Comparison of ENCODE assay signal across 8 cellular contexts in the genomic region with DNA sequence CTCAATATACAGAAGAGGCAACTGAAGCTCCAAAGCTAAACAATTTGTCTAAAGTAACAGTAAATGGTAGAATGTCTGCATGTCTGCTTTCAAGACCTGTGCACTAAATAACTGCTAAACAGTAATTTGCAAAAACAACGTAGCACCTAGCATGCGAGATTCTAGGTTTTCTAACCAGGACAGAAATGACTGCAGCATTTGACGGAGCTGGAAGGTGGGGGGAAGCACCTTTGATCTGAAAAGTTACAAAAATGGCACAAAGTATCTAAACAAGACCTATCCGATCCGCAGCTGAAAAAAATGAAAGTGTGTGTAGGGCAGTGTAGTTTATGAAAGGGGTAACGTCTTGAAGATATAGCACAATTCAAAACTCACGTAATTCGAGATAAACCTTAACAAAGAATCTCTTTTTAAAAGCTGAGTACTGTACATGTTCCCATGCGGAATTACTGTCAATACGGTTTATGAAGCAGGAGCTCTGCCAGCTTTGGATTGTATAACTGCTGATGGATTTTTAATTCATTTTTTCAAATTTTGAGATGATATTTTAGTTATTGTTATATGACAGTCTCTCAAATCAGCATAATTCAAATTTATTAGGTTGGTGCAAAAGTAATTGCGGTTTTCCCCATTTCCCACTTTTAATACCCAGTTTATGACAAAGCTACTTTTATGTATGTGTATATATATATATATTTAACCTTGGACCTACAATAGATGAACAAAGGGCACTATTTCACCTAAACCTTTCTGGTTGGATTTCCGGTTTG. TPM values are rescaled to one million over a fixed set of nuclear protein-coding genes. Genes with fewer than 3 reads are reported as not detected.
DNase-seq lines count a peak whose midpoint lies in the region; ATAC-seq, FAIRE-seq and TF ChIP-seq lines count a peak whose summit lies in the region.

No MANE protein-coding gene starts in this region.

- peak overlapping the region; percentile 84 to 91 for H3K27ac ChIP-seq in liver (ENCODE audit: low read depth in 1 of 2, low read length in 2 of 2)

- H3K36me3 ChIP-seq in liver (ENCODE audit: control insufficient read depth in 4 of 4, insufficient read depth in 3 of 4, low read depth in 1 of 4, low read length in 3 of 4) = no peaks in the 10 kb centered on the region

- H3K27me3 Mint-ChIP-seq in activated naive CD4-positive, alpha-beta T cell treated with anti-CD3 and anti-CD28 coated beads, Interleukin-2, amount 50 U/mL, for 24 hours = no peaks in the 10 kb centered on the region
- H3K27me3 Mint-ChIP-seq in activated naive CD8-positive, alpha-beta T cell treated with anti-CD3 and anti-CD28 coated beads, Interleukin-2, amount 50 U/mL, for 24 hours = no peaks in the 10 kb centered on the region
- peaks cover 10% of the 10 kb centered on the region for H3K27me3 Mint-ChIP-seq in type B pancreatic cell

- H3K9ac ChIP-seq in liver (ENCODE audit: low read depth in 1 of 2, low read length in 2 of 2) = peak overlapping the region; percentile 52 to 70

- H3K9me3 Mint-ChIP-seq in activated naive CD4-positive, alpha-beta T cell treated with anti-CD3 and anti-CD28 coated beads, Interleukin-2, amount 50 U/mL, for 24 hours = no peaks in the 10 kb centered on the region
- no peaks in the 10 kb centered on the region for H3K9me3 Mint-ChIP-seq in activated naive CD8-positive, alpha-beta T cell treated with anti-CD3 and anti-CD28 coated beads, Interleukin-2, amount 50 U/mL, for 24 hours
- no peaks in the 10 kb centered on the region for H3K9me3 Mint-ChIP-seq in type B pancreatic cell

- peaks cover 56% of the 10 kb centered on the region for H3K4me1 Mint-ChIP-seq in activated naive CD4-positive, alpha-beta T cell treated with anti-CD3 and anti-CD28 coated beads, Interleukin-2, amount 50 U/mL, for 24 hours
- H3K4me1 Mint-ChIP-seq in activated naive CD8-positive, alpha-beta T cell treated with anti-CD3 and anti-CD28 coated beads, Interleukin-2, amount 50 U/mL, for 24 hours = peaks cover 65% of the 10 kb centered on the region
- H3K4me1 Mint-ChIP-seq in type B pancreatic cell (ENCODE audit: unreplicated experiment) = peaks cover 26% of the 10 kb centered on the region

- peak overlapping the region; percentile 84 for H3K4me3 Mint-ChIP-seq in activated naive CD4-positive, alpha-beta T cell treated with anti-CD3 and anti-CD28 coated beads, Interleukin-2, amount 50 U/mL, for 24 hours
- peak overlapping the region; percentile 79 for H3K4me3 Mint-ChIP-seq in activated naive CD8-positive, alpha-beta T cell treated with anti-CD3 and anti-CD28 coated beads, Interleukin-2, amount 50 U/mL, for 24 hours
- peak overlapping the region; percentile 91 for H3K4me3 Mint-ChIP-seq in type B pancreatic cell

- no peak for FAIRE-seq in frontal cortex (lab: Jason Lieb, UNC)

- 27% methylated on average over 12 of the region's 12 CpGs for WGBS in liver

- no peaks in the 10 kb centered on the region for H3K9me3 ChIP-seq in liver (ENCODE audit: control insufficient read depth in 4 of 4, low read length in 3 of 4)

- TF ChIP-seq CTCF in liver (IDR thresholded peaks at IDR 0.05; ENCODE audit: low read depth, low read length, missing input control) = no peak
- no peak for TF ChIP-seq CTCF in type B pancreatic cell (conservative IDR thresholded peaks at IDR 0.05)

- TF ChIP-seq RAD21 in liver (IDR thresholded peaks at IDR 0.05) = no peak

- no peak for DNase-seq in activated naive CD4-positive, alpha-beta T cell treated with Interleukin-2 at 50 U/mL for 16 hours
- DNase-seq in activated naive CD8-positive, alpha-beta T cell treated with anti-CD3 and anti-CD28 coated beads, Interleukin-2, amount 50 U/mL, for 24 hours = no peak
- DNase-seq in type B pancreatic cell (ENCODE audit: extremely low spot score, unreplicated experiment) (no peak), frontal cortex (ENCODE audit: low spot score in 2 of 2) (no peak), NCI-H2029 (lab: John Stamatoyannopoulos, UW) (no peak), HuH-7.5 (ENCODE audit: low spot score) (no peak)

- peak overlapping the region; percentile 56 to 74 (median 74) for H3K4me3 ChIP-seq in liver (ENCODE audit: low read depth in 1 of 3, low read length in 3 of 3)

- peaks cover 3 to 32% (median 28%) of the 10 kb centered on the region in 4 donors for H3K4me1 ChIP-seq in liver (ENCODE audit: control insufficient read depth in 4 of 4, insufficient read depth in 4 of 4, low read length in 3 of 4)

- H3K27me3 ChIP-seq in liver (ENCODE audit: control insufficient read depth in 4 of 4, insufficient read depth in 4 of 4, low read length in 3 of 4) = no peaks in the 10 kb centered on the region

- H3K36me3 Mint-ChIP-seq in activated naive CD4-positive, alpha-beta T cell treated with anti-CD3 and anti-CD28 coated beads, Interleukin-2, amount 50 U/mL, for 24 hours = no peaks in the 10 kb centered on the region
- no peaks in the 10 kb centered on the region for H3K36me3 Mint-ChIP-seq in activated naive CD8-positive, alpha-beta T cell treated with anti-CD3 and anti-CD28 coated beads, Interleukin-2, amount 50 U/mL, for 24 hours (ENCODE audit: low read depth)
- no peaks in the 10 kb centered on the region for H3K36me3 Mint-ChIP-seq in type B pancreatic cell

- H3K27ac Mint-ChIP-seq in activated naive CD4-positive, alpha-beta T cell treated with anti-CD3 and anti-CD28 coated beads, Interleukin-2, amount 50 U/mL, for 24 hours = peak overlapping the region; percentile 0
- peak overlapping the region; percentile 32 for H3K27ac Mint-ChIP-seq in activated naive CD8-positive, alpha-beta T cell treated with anti-CD3 and anti-CD28 coated beads, Interleukin-2, amount 50 U/mL, for 24 hours
- H3K27ac Mint-ChIP-seq in type B pancreatic cell = peak overlapping the region; percentile 99

- no peak for ATAC-seq in activated naive CD8-positive, alpha-beta T cell treated with anti-CD3 and anti-CD28 coated beads, Interleukin-2, amount 50 U/mL, for 24 hours

TF ChIP-seq in liver, 16 proteins besides CTCF, POLR2A, EP300 and RAD21:
- no peak for TF ChIP-seq YY1 (IDR thresholded peaks at IDR 0.05)
- TF ChIP-seq, protein P1, sequence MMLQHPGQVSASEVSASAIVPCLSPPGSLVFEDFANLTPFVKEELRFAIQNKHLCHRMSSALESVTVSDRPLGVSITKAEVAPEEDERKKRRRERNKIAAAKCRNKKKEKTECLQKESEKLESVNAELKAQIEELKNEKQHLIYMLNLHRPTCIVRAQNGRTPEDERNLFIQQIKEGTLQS (IDR thresholded peaks at IDR 0.05) = no peak
- TF ChIP-seq NR2F2 (IDR thresholded peaks at IDR 0.05) = no peak
- TF ChIP-seq FOXA1 (IDR thresholded peaks at IDR 0.05) = no peak
- no peak for TF ChIP-seq TAF1 (conservative IDR thresholded peaks at IDR 0.05)
- no peak for TF ChIP-seq FOXA2 (IDR thresholded peaks at IDR 0.05)
- TF ChIP-seq RXRA (IDR thresholded peaks at IDR 0.05) = no peak
- TF ChIP-seq, protein P2, sequence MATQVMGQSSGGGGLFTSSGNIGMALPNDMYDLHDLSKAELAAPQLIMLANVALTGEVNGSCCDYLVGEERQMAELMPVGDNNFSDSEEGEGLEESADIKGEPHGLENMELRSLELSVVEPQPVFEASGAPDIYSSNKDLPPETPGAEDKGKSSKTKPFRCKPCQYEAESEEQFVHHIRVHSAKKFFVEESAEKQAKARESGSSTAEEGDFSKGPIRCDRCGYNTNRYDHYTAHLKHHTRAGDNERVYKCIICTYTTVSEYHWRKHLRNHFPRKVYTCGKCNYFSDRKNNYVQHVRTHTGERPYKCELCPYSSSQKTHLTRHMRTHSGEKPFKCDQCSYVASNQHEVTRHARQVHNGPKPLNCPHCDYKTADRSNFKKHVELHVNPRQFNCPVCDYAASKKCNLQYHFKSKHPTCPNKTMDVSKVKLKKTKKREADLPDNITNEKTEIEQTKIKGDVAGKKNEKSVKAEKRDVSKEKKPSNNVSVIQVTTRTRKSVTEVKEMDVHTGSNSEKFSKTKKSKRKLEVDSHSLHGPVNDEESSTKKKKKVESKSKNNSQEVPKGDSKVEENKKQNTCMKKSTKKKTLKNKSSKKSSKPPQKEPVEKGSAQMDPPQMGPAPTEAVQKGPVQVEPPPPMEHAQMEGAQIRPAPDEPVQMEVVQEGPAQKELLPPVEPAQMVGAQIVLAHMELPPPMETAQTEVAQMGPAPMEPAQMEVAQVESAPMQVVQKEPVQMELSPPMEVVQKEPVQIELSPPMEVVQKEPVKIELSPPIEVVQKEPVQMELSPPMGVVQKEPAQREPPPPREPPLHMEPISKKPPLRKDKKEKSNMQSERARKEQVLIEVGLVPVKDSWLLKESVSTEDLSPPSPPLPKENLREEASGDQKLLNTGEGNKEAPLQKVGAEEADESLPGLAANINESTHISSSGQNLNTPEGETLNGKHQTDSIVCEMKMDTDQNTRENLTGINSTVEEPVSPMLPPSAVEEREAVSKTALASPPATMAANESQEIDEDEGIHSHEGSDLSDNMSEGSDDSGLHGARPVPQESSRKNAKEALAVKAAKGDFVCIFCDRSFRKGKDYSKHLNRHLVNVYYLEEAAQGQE (IDR thresholded peaks at IDR 0.05) = no peak
- TF ChIP-seq HNF4G (IDR thresholded peaks at IDR 0.05) = no peak
TF ChIP-seq in liver: peak in this region for 0.

RNA-seq across cellular contexts. Expression of a gene that starts 1.1 kb away (rescaled TPM):
- total RNA-seq in liver = 10 to 100 TPM; 37.9 to 48.6 TPM
- polyA plus RNA-seq in liver = 10 to 100 TPM; 21.1 to 21.7 TPM
- 39.0 and 52.2 TPM in 2 replicates for total RNA-seq in type B pancreatic cell (ENCODE audit: low replicate concordance)
- total RNA-seq in frontal cortex = 8.2 TPM

RNA-seq across cellular contexts. Expression of a gene that starts 53.8 kb away (rescaled TPM):
- total RNA-seq in liver (100 to 1,000 TPM; 117 to 118 TPM), type B pancreatic cell (ENCODE audit: low replicate concordance) (242 and 263 TPM in 2 replicates), frontal cortex (411 TPM)
- polyA plus RNA-seq in liver = 10 to 100 TPM; 55.6 to 91.2 TPM

Comparison
In these comparisons a context has a peak if more than half of its experiments do, and no peak if none do; other contexts are left out.
1. H3K27ac Mint-ChIP-seq: peak in every context shown above with its lines; median percentile 99 in type B pancreatic cell; 32 in activated naive CD8-positive, alpha-beta T cell treated with anti-CD3 and anti-CD28 coated beads, Interleukin-2, amount 50 U/mL, for 24 hours; 0 in activated naive CD4-positive, alpha-beta T cell treated with anti-CD3 and anti-CD28 coated beads, Interleukin-2, amount 50 U/mL, for 24 hours.